17 cellular contexts compared by ENCODE assay signal in genomic region chr17:28827672-28828071, GRCh38.
"Had no signal": no experiment of that assay in that cellular context is flagged by ENCODE, and none has a peak within 500 bp of the region (broad histone marks: within the 10 kb centered on the region; RNA-seq: fewer than 3 reads in every experiment).

No MANE protein-coding gene starts in this region.

- H3K4me3 Mint-ChIP-seq: activated B cell treated with CpG ODN at 0.5 μM for 24 hours; activated CD4-positive, alpha-beta T cell treated with anti-CD3 and anti-CD28 coated beads, Interleukin-2, amount 10 ng/mL, durations not matched to agents 7 days and 5 days; activated T-helper 17 cell treated with anti-CD3 and anti-CD28 coated beads, Interleukin-2, amount 50 U/mL, for 72 hours; memory B cell; naive thymus-derived CD8-positive, alpha-beta T cell; stimulated activated naive B cell treated with anti-CD40 and anti-IgM and Interleukin-4, amounts not matched to agents 10 μg/mL and 1 μg/mL and 100 μg/mL, for 72 hours had no signal

- H3K9me3 ChIP-seq: breast epithelium, left ventricle myocardium inferior, neutrophil, thyroid gland had no signal

- H3K27ac ChIP-seq: breast epithelium, left ventricle myocardium inferior, neutrophil, parathyroid adenoma had no signal

- H3K27me3 Mint-ChIP-seq: activated B cell treated with CpG ODN at 0.5 μM for 24 hours; activated CD4-positive, alpha-beta T cell treated with anti-CD3 and anti-CD28 coated beads, Interleukin-2, amount 10 ng/mL, durations not matched to agents 7 days and 5 days; activated T-helper 17 cell treated with anti-CD3 and anti-CD28 coated beads, Interleukin-2, amount 50 U/mL, for 72 hours; memory B cell; naive thymus-derived CD8-positive, alpha-beta T cell; stimulated activated naive B cell treated with anti-CD40 and anti-IgM and Interleukin-4, amounts not matched to agents 10 μg/mL and 1 μg/mL and 100 μg/mL, for 72 hours had no signal

- H3K9me3 Mint-ChIP-seq: activated B cell treated with CpG ODN at 0.5 μM for 24 hours; activated CD4-positive, alpha-beta T cell treated with anti-CD3 and anti-CD28 coated beads, Interleukin-2, amount 10 ng/mL, durations not matched to agents 7 days and 5 days; activated T-helper 17 cell treated with anti-CD3 and anti-CD28 coated beads, Interleukin-2, amount 50 U/mL, for 72 hours; memory B cell; naive thymus-derived CD8-positive, alpha-beta T cell; stimulated activated naive B cell treated with anti-CD40 and anti-IgM and Interleukin-4, amounts not matched to agents 10 μg/mL and 1 μg/mL and 100 μg/mL, for 72 hours had no signal

- H3K27ac Mint-ChIP-seq: activated B cell treated with CpG ODN at 0.5 μM for 24 hours; activated CD4-positive, alpha-beta T cell treated with anti-CD3 and anti-CD28 coated beads, Interleukin-2, amount 10 ng/mL, durations not matched to agents 7 days and 5 days; activated T-helper 17 cell treated with anti-CD3 and anti-CD28 coated beads, Interleukin-2, amount 50 U/mL, for 72 hours; memory B cell; stimulated activated naive B cell treated with anti-CD40 and anti-IgM and Interleukin-4, amounts not matched to agents 10 μg/mL and 1 μg/mL and 100 μg/mL, for 72 hours had no signal

- H3K4me1 ChIP-seq: breast epithelium, parathyroid adenoma had no signal

- ATAC-seq: activated T-helper 17 cell treated with anti-CD3 and anti-CD28 coated beads, Interleukin-2, amount 50 U/mL, for 72 hours; esophagus mucosa; naive thymus-derived CD8-positive, alpha-beta T cell; stimulated activated naive B cell treated with anti-CD40 and anti-IgM and Interleukin-4, amounts not matched to agents 10 μg/mL and 1 μg/mL and 100 μg/mL, for 72 hours had no signal

- H3K27me3 ChIP-seq: breast epithelium, dorsolateral prefrontal cortex, neutrophil, thyroid gland had no signal

- DNase-seq: activated B cell treated with CpG ODN at 0.5 μM for 24 hours; activated CD4-positive, alpha-beta T cell treated with anti-CD3 and anti-CD28 coated beads, Interleukin-2, amount 10 ng/mL, durations not matched to agents 7 days and 5 days; activated naive CD4-positive, alpha-beta T cell treated with Interleukin-2 at 50 U/mL for 16 hours; aorta; hippocampal formation; left ventricle myocardium inferior; naive thymus-derived CD8-positive, alpha-beta T cell; stimulated activated naive B cell treated with anti-CD40 and anti-IgM and Interleukin-4, amounts not matched to agents 10 μg/mL and 1 μg/mL and 100 μg/mL, for 72 hours; T-helper 9 cell had no signal

- H3K4me1 Mint-ChIP-seq: activated B cell treated with CpG ODN at 0.5 μM for 24 hours had no signal

- H3K4me3 ChIP-seq: breast epithelium, dorsolateral prefrontal cortex, left ventricle myocardium inferior, thyroid gland had no signal

- H3K36me3 ChIP-seq: breast epithelium, neutrophil, thyroid gland had no signal
